Comparison of ENCODE assay signal across 1 cellular context in genomic region chr11:130916238-130916855, GRCh38.
TF ChIP-seq lines count a peak whose summit lies in the region.

SNX19 (minus strand) TSS chr11:130916479; CDS start chr11:130915939, 540 bp downstream.

TF ChIP-seq in GM12878, 131 proteins besides CTCF, POLR2A, EP300 and RAD21 (continued from another document):
- peak; percentile 64; the same call in 1 of the 2 replicates for TF ChIP-seq YY1 (IDR thresholded peaks at IDR 0.05; ENCODE audit: low read depth, low read length)
- no peak for TF ChIP-seq CHD1 (IDR thresholded peaks at IDR 0.05; ENCODE audit: low read depth, low read length)
- TF ChIP-seq GATAD2B (conservative IDR thresholded peaks at IDR 0.05; ENCODE audit: low read depth), result peak; percentile 89
- no peak for TF ChIP-seq CEBPB (IDR thresholded peaks at IDR 0.05; ENCODE audit: borderline replicate concordance in 1 of 2, low read depth in 2 of 2, low read length in 2 of 2)
